In genomic region chr18:77066689-77067088, GRCh38 we compare ENCODE assay signal across 8 cellular contexts.
DNase-seq lines count a peak whose midpoint lies in the region; ATAC-seq, FAIRE-seq and TF ChIP-seq lines count a peak whose summit lies in the region.

No MANE protein-coding gene starts in this region.

- no peaks in the 10 kb centered on the region for H3K9me3 Mint-ChIP-seq in activated T-cell treated with anti-CD3 and anti-CD28 coated beads, Interleukin-2, amount 50 U/mL, for 4 hours
- no peaks in the 10 kb centered on the region for H3K9me3 Mint-ChIP-seq in activated naive CD8-positive, alpha-beta T cell treated with anti-CD3 and anti-CD28 coated beads, Interleukin-2, amount 10 ng/mL, durations not matched to agents 7 days and 5 days

- intact Hi-C loops in tibial artery (cut with DNase I; ENCODE audit: low total_unique reads), result loop anchor here (5.0 kb wide), 1 partner anchor 66 kb away; the partner anchor contains the start of gene MBP
- intact Hi-C loops in pancreas (cut with DNase I), result no loop called here

- POLR2A ChIA-PET in activated naive CD8-positive, alpha-beta T cell treated with anti-CD3 and anti-CD28 coated beads, Interleukin-2, amount 10 ng/mL, durations not matched to agents 7 days and 5 days (lab: Charles Lee), result interaction anchor here (0.9 to 3.8 kb wide), 5 partner anchors 10 to 65 kb away, joined by 4 to 42 read pairs (median 21); partner anchors contain the start of gene MBP

- H3K4me3 Mint-ChIP-seq in activated T-cell treated with anti-CD3 and anti-CD28 coated beads, Interleukin-2, amount 50 U/mL, for 4 hours, result peak overlapping the region; percentile 17
- peak overlapping the region; percentile 67 for H3K4me3 Mint-ChIP-seq in activated naive CD8-positive, alpha-beta T cell treated with anti-CD3 and anti-CD28 coated beads, Interleukin-2, amount 10 ng/mL, durations not matched to agents 7 days and 5 days

- H3K9ac ChIP-seq in mucosa of rectum (ENCODE audit: low read depth in 1 of 2, low read length in 2 of 2), result no peak overlapping the region

- peaks cover 100% of the 10 kb centered on the region for H3K4me1 Mint-ChIP-seq in activated T-cell treated with anti-CD3 and anti-CD28 coated beads, Interleukin-2, amount 50 U/mL, for 4 hours (ENCODE audit: low read depth)
- peaks cover 81% of the 10 kb centered on the region for H3K4me1 Mint-ChIP-seq in activated naive CD8-positive, alpha-beta T cell treated with anti-CD3 and anti-CD28 coated beads, Interleukin-2, amount 10 ng/mL, durations not matched to agents 7 days and 5 days

- no peak for ATAC-seq in activated T-cell treated with anti-CD3 and anti-CD28 coated beads, Interleukin-2, amount 50 U/mL, for 4 hours
- ATAC-seq in activated naive CD8-positive, alpha-beta T cell treated with anti-CD3 and anti-CD28 coated beads, Interleukin-2, amount 10 ng/mL, durations not matched to agents 7 days and 5 days (ENCODE audit: low read depth), result no peak
- no peak for ATAC-seq in pancreas

- H3K27ac ChIP-seq in mucosa of rectum (ENCODE audit: low read depth in 2 of 2, low read length in 2 of 2) (peak overlapping the region; percentile 72 to 74), tibial artery (peak overlapping the region; percentile 68 to 73), pancreas (peak overlapping the region in 2 of 4 donors; percentile 51 to 81)

- 89 to 93% methylated on average over 9 of the region's 9 CpGs for WGBS in pancreas, 2 donors

- H3K27me3 Mint-ChIP-seq in activated T-cell treated with anti-CD3 and anti-CD28 coated beads, Interleukin-2, amount 50 U/mL, for 4 hours (ENCODE audit: low read depth), result no peaks in the 10 kb centered on the region
- H3K27me3 Mint-ChIP-seq in activated naive CD8-positive, alpha-beta T cell treated with anti-CD3 and anti-CD28 coated beads, Interleukin-2, amount 10 ng/mL, durations not matched to agents 7 days and 5 days, result no peaks in the 10 kb centered on the region

- peak overlapping the region; percentile 86 for H3K27ac Mint-ChIP-seq in activated naive CD8-positive, alpha-beta T cell treated with anti-CD3 and anti-CD28 coated beads, Interleukin-2, amount 10 ng/mL, durations not matched to agents 7 days and 5 days

- peaks cover 23 to 33% of the 10 kb centered on the region in 2 donors for H3K4me1 ChIP-seq in mucosa of rectum (ENCODE audit: control insufficient read depth in 2 of 2, insufficient read depth in 2 of 2, low read length in 2 of 2)
- H3K4me1 ChIP-seq in tibial artery, result peaks cover 0 to 39% (median 28%) of the 10 kb centered on the region in 4 donors
- peaks cover 0 to 41% (median 16%) of the 10 kb centered on the region in 3 donors for H3K4me1 ChIP-seq in pancreas

- no peak for TF ChIP-seq CTCF in tibial artery (IDR thresholded peaks at IDR 0.05)
- TF ChIP-seq CTCF in pancreas (IDR thresholded peaks at IDR 0.05), result no peak

- H3K9me3 ChIP-seq in mucosa of rectum (ENCODE audit: control insufficient read depth in 2 of 2, low read length in 2 of 2) (no peaks in the 10 kb centered on the region), tibial artery (no peaks in the 10 kb centered on the region), pancreas (no peaks in the 10 kb centered on the region)

- no peak for FAIRE-seq in pancreas (lab: Jason Lieb, UNC)

- peaks cover 31% of the 10 kb centered on the region for H3K36me3 Mint-ChIP-seq in activated T-cell treated with anti-CD3 and anti-CD28 coated beads, Interleukin-2, amount 50 U/mL, for 4 hours (ENCODE audit: insufficient read depth)
- peaks cover 49% of the 10 kb centered on the region for H3K36me3 Mint-ChIP-seq in activated naive CD8-positive, alpha-beta T cell treated with anti-CD3 and anti-CD28 coated beads, Interleukin-2, amount 10 ng/mL, durations not matched to agents 7 days and 5 days

- no peak overlapping the region for H3K4me3 ChIP-seq in mucosa of rectum (ENCODE audit: low read length in 2 of 2)
- H3K4me3 ChIP-seq in tibial artery, result no peak overlapping the region
- no peak overlapping the region for H3K4me3 ChIP-seq in pancreas

- no peak for DNase-seq in activated T-cell treated with anti-CD3 and anti-CD28 coated beads, Interleukin-2, amount 50 U/mL, for 4 hours
- DNase-seq in activated T-cell treated with anti-CD3 and anti-CD28 coated beads, Interleukin-2, amount 50 U/mL, for 48 hours, result no peak
- no peak for DNase-seq in activated naive CD8-positive, alpha-beta T cell treated with anti-CD3 and anti-CD28 coated beads, Interleukin-2, amount 10 ng/mL, durations not matched to agents 7 days and 5 days
- DNase-seq in tibial artery (no peak), pancreas (no peak), DMS153 treated with DMSO at 0.1 percent for 48 hours (lab: John Stamatoyannopoulos, UW; ENCODE audit: unreplicated experiment) (no peak), NCI-H226 (no peak)

- H3K27me3 ChIP-seq in mucosa of rectum (ENCODE audit: control insufficient read depth in 2 of 2, insufficient read depth in 2 of 2, low read length in 2 of 2) (no peaks in the 10 kb centered on the region), tibial artery (no peaks in the 10 kb centered on the region), pancreas (no peaks in the 10 kb centered on the region)

- peaks cover 12% of the 10 kb centered on the region in 2 donors for H3K36me3 ChIP-seq in mucosa of rectum (ENCODE audit: control insufficient read depth in 2 of 2, insufficient read depth in 2 of 2, low read length in 2 of 2)
- peaks cover 0 to 16% (median 0%) of the 10 kb centered on the region in 3 donors for H3K36me3 ChIP-seq in tibial artery
- H3K36me3 ChIP-seq in pancreas, result peaks cover 0 to 6% (median 0%) of the 10 kb centered on the region in 3 donors
